1 cellular context compared by ENCODE assay signal in genomic region chr5:57324888-57325287, GRCh38.
TF ChIP-seq lines count a peak whose summit lies in the region.

No MANE protein-coding gene starts in this region.

TF ChIP-seq in GM23338, 12 proteins besides CTCF, POLR2A, EP300 and RAD21 (continued from another document):
- TF ChIP-seq ZNF462 (CRISPR knock-in tag; IDR thresholded peaks at IDR 0.05) (no peak), EZH2phosphoT487 (IDR thresholded peaks at IDR 0.05; ENCODE audit: unreplicated experiment) (no peak), CREB1 (CRISPR knock-in tag; IDR thresholded peaks at IDR 0.05; ENCODE audit: low read depth) (no peak), STAT1 (IDR thresholded peaks at IDR 0.05; ENCODE audit: unreplicated experiment) (no peak), EZH2 (IDR thresholded peaks at IDR 0.05; ENCODE audit: low read depth, unreplicated experiment) (no peak), JUNB (IDR thresholded peaks at IDR 0.05; ENCODE audit: unreplicated experiment) (no peak), NANOG (IDR thresholded peaks at IDR 0.05; ENCODE audit: borderline replicate concordance) (no peak), REST (IDR thresholded peaks at IDR 0.05; ENCODE audit: unreplicated experiment) (no peak), ETS1 (IDR thresholded peaks at IDR 0.05) (no peak), ZNF114 (CRISPR knock-in tag; IDR thresholded peaks at IDR 0.05) (no peak)
